Comparison of ENCODE assay signal across 8 cellular contexts in genomic region chr11:13183094-13183825, GRCh38.
A peak's percentile ranks its signal among the peaks of the same experiment; 100 is the strongest.
DNase-seq lines count a peak whose midpoint lies in the region; ATAC-seq and TF ChIP-seq lines count a peak whose summit lies in the region.

No MANE protein-coding gene starts in this region.

- H3K27ac ChIP-seq in ascending aorta (no peak overlapping the region), uterus (no peak overlapping the region)

- H3K4me3 ChIP-seq in AG10803 (ENCODE audit: low read length), result no peak overlapping the region
- H3K4me3 ChIP-seq in ascending aorta, result no peak overlapping the region
- no peak overlapping the region for H3K4me3 ChIP-seq in uterus

- H3K9me3 ChIP-seq in ascending aorta (peaks cover 0 to 15% of the 10 kb centered on the region in 2 donors), uterus (peaks cover 0 to 2% of the 10 kb centered on the region in 2 donors)

- no peaks in the 10 kb centered on the region for H3K36me3 ChIP-seq in ascending aorta
- H3K36me3 ChIP-seq in uterus, result no peaks in the 10 kb centered on the region

- no peak for ATAC-seq in stimulated activated memory B cell treated with anti-CD40 and anti-IgM and Interleukin-4, amounts not matched to agents 10 μg/mL and 1 μg/mL and 100 μg/mL, for 72 hours
- ATAC-seq in GM21825 (IDR thresholded peaks at IDR 0.05; ENCODE audit: unreplicated experiment), result no peak

- H3K4me1 ChIP-seq in ascending aorta (no peaks in the 10 kb centered on the region), uterus (no peaks in the 10 kb centered on the region)

- POLR2A ChIA-PET in GM10248 (lab: Yijun Ruan, JAX), result no interaction called here

- H3K27me3 ChIP-seq in ascending aorta, result no peaks in the 10 kb centered on the region
- H3K27me3 ChIP-seq in uterus, result no peaks in the 10 kb centered on the region

- H3K9me3 Mint-ChIP-seq in stimulated activated memory B cell treated with anti-CD40 and anti-IgM and Interleukin-4, amounts not matched to agents 10 μg/mL and 1 μg/mL and 100 μg/mL, for 72 hours, result peaks cover 6% of the 10 kb centered on the region

- H3K4me3 Mint-ChIP-seq in stimulated activated memory B cell treated with anti-CD40 and anti-IgM and Interleukin-4, amounts not matched to agents 10 μg/mL and 1 μg/mL and 100 μg/mL, for 72 hours, result no peak overlapping the region

- TF ChIP-seq CTCF in AG10803 (conservative IDR thresholded peaks at IDR 0.05; ENCODE audit: low read length) (peak; percentile 74), GM10248 (IDR thresholded peaks at IDR 0.05; ENCODE audit: control extremely low read depth, extremely low read depth, low read depth, missing control alignments) (peak; percentile 72), ascending aorta (IDR thresholded peaks at IDR 0.05) (peak in 2 of 3 experiments; percentile 14 to 35), uterus (IDR thresholded peaks at IDR 0.05) (peak; percentile 33 to 53 (median 44))

- H3K36me3 Mint-ChIP-seq in stimulated activated memory B cell treated with anti-CD40 and anti-IgM and Interleukin-4, amounts not matched to agents 10 μg/mL and 1 μg/mL and 100 μg/mL, for 72 hours, result no peaks in the 10 kb centered on the region

- H3K27ac Mint-ChIP-seq in stimulated activated memory B cell treated with anti-CD40 and anti-IgM and Interleukin-4, amounts not matched to agents 10 μg/mL and 1 μg/mL and 100 μg/mL, for 72 hours, result no peak overlapping the region

- DNase-seq in AG10803 (ENCODE audit: low read depth) (peak; percentile 91), GM10248 (ENCODE audit: extremely low spot score) (peak; percentile 26), NCI-H146 treated with DMSO at 0.1 percent for 48 hours (lab: John Stamatoyannopoulos, UW; ENCODE audit: unreplicated experiment) (peak; percentile 5), ascending aorta (ENCODE audit: low spot score in 2 of 2) (no peak), kidney glomerular epithelial cell (lab: John Stamatoyannopoulos, UW) (peak; percentile 51), uterus (no peak)

- CTCF ChIA-PET in GM10248 (lab: Yijun Ruan, JAX), result interaction anchor here (0.9 to 1.3 kb wide), 8 partner anchors 13 to 284 kb away, joined by 3 to 5 read pairs (median 4); no protein-coding TSS in a partner anchor

- intact Hi-C loops in ascending aorta (cut with DNase I), result no loop called here
- intact Hi-C loops in uterus (cut with DNase I; ENCODE audit: low total_unique reads), result no loop called here

- no peak for TF ChIP-seq POLR2A in uterus (IDR thresholded peaks at IDR 0.05)

- no peaks in the 10 kb centered on the region for H3K4me1 Mint-ChIP-seq in stimulated activated memory B cell treated with anti-CD40 and anti-IgM and Interleukin-4, amounts not matched to agents 10 μg/mL and 1 μg/mL and 100 μg/mL, for 72 hours

- H3K27me3 Mint-ChIP-seq in stimulated activated memory B cell treated with anti-CD40 and anti-IgM and Interleukin-4, amounts not matched to agents 10 μg/mL and 1 μg/mL and 100 μg/mL, for 72 hours, result no peaks in the 10 kb centered on the region

Comparison
In these comparisons a context has a peak if more than half of its experiments do, and no peak if none do; other contexts are left out.
1. DNase-seq: peak in AG10803 (single experiment), GM10248 (single experiment), NCI-H146 treated with DMSO at 0.1 percent for 48 hours (single experiment) and kidney glomerular epithelial cell (single experiment); none in ascending aorta (0 of 2) and uterus (0 of 2).
2. Peak in every context shown above with its lines, with median percentiles within 50 percentile points of each other: CTCF ChIP-seq.